1 cellular context compared by ENCODE assay signal in genomic region chr6:131657630-131658111, GRCh38.
A peak's percentile ranks its signal among the peaks of the same experiment; 100 is the strongest.
TF ChIP-seq lines count a peak whose summit lies in the region.

No MANE protein-coding gene starts in this region.

TF ChIP-seq in K562, 482 proteins besides CTCF, POLR2A, EP300 and RAD21 (continued from another document and continues in another):
- TF ChIP-seq GMEB1 (CRISPR knock-in tag; IDR thresholded peaks at IDR 0.05): no peak
- TF ChIP-seq C11orf30 (IDR thresholded peaks at IDR 0.05; ENCODE audit: low read depth): no peak
- TF ChIP-seq RBM22 (IDR thresholded peaks at IDR 0.05; ENCODE audit: low read depth, low read length, poor library complexity, severe bottlenecking): no peak
- peak in 1 of 2 experiments; percentile 53; a peak in 3 of 4 replicates for TF ChIP-seq KDM1A (IDR thresholded peaks at IDR 0.05)
- TF ChIP-seq SUPT5H (IDR thresholded peaks at IDR 0.05): no peak
- 0 out of 2 replicates have a peak, but pooled peaks have one; percentile 20 for TF ChIP-seq GABPA (tag; conservative IDR thresholded peaks at IDR 0.05; ENCODE audit: low read depth)
- no peak for TF ChIP-seq FUS (optimal IDR thresholded peaks at IDR 0.05; ENCODE audit: low read depth, low read length)
- no peak for TF ChIP-seq ZNF354B (CRISPR knock-in tag; IDR thresholded peaks at IDR 0.05)
- no peak for TF ChIP-seq ESRRB (CRISPR knock-in tag; IDR thresholded peaks at IDR 0.05; ENCODE audit: borderline replicate concordance)
- peak; percentile 77 for TF ChIP-seq SMARCA4 (IDR thresholded peaks at IDR 0.05)
- TF ChIP-seq CBFA2T2 (conservative IDR thresholded peaks at IDR 0.05): peak; percentile 60
- TF ChIP-seq RFX5 (IDR thresholded peaks at IDR 0.05; ENCODE audit: low read depth, low read length): no peak
- TF ChIP-seq NR1H2 (CRISPR knock-in tag; IDR thresholded peaks at IDR 0.05): no peak
- TF ChIP-seq ZNF311 (CRISPR knock-in tag; IDR thresholded peaks at IDR 0.05): no peak
- no peak for TF ChIP-seq TCFL5 (CRISPR knock-in tag; conservative IDR thresholded peaks at IDR 0.05)
- TF ChIP-seq THAP12 (CRISPR knock-in tag; IDR thresholded peaks at IDR 0.05): no peak
- TF ChIP-seq YBX1 (IDR thresholded peaks at IDR 0.05): no peak
- TF ChIP-seq NFE2 (IDR thresholded peaks at IDR 0.05; ENCODE audit: low read depth): no peak
- TF ChIP-seq CREB1 (IDR thresholded peaks at IDR 0.05): no peak
- TF ChIP-seq CREB1 (CRISPR knock-in tag; IDR thresholded peaks at IDR 0.05): no peak
- TF ChIP-seq TEAD1 (CRISPR knock-in tag; IDR thresholded peaks at IDR 0.05): 0 out of 4 replicates have a peak, but pooled peaks of 1 of the 2 experiments have one; percentile 31
- no peak for TF ChIP-seq BDP1 (IDR thresholded peaks at IDR 0.05; ENCODE audit: insufficient read depth, insufficient read length)
- no peak for TF ChIP-seq TEAD2 (tag; IDR thresholded peaks at IDR 0.05)
- no peak for TF ChIP-seq ZNF398 (CRISPR knock-in tag; IDR thresholded peaks at IDR 0.05)
- no peak for TF ChIP-seq ETS1 (conservative IDR thresholded peaks at IDR 0.05; ENCODE audit: control insufficient read depth, low read depth, low read length)
- TF ChIP-seq RBM14 (IDR thresholded peaks at IDR 0.05; ENCODE audit: borderline replicate concordance, insufficient read depth, low read depth, low read length): no peak
- no peak for TF ChIP-seq ZNF583 (CRISPR knock-in tag; IDR thresholded peaks at IDR 0.05)
- TF ChIP-seq ARID1B (IDR thresholded peaks at IDR 0.05): peak; percentile 83
- peak in 1 of 2 experiments; percentile 28; a peak in 1 of 4 replicates for TF ChIP-seq TRIM24 (IDR thresholded peaks at IDR 0.05)
- no peak for TF ChIP-seq ZC3H8 (IDR thresholded peaks at IDR 0.05)
- TF ChIP-seq MYNN (IDR thresholded peaks at IDR 0.05): peak; percentile 47; the same call in 1 of the 2 replicates
- TF ChIP-seq MYNN (CRISPR knock-in tag; IDR thresholded peaks at IDR 0.05): no peak
- no peak for TF ChIP-seq WHSC1 (IDR thresholded peaks at IDR 0.05; ENCODE audit: low read length)
- TF ChIP-seq NCOA1 (IDR thresholded peaks at IDR 0.05; ENCODE audit: low read depth): no peak
- TF ChIP-seq CEBPB (tag; IDR thresholded peaks at IDR 0.05): no peak
- no peak for TF ChIP-seq HNRNPK (IDR thresholded peaks at IDR 0.05; ENCODE audit: low read depth, low read length, poor library complexity, severe bottlenecking)
- no peak for TF ChIP-seq ZBTB17 (CRISPR knock-in tag; IDR thresholded peaks at IDR 0.05)
- no peak for TF ChIP-seq TARDBP (IDR thresholded peaks at IDR 0.05)
- peak; percentile 81 for TF ChIP-seq DPF2 (IDR thresholded peaks at IDR 0.05)
- no peak for TF ChIP-seq POLR2AphosphoS5 (IDR thresholded peaks at IDR 0.05; ENCODE audit: control insufficient read depth, insufficient read depth, low read depth, low read length)
- no peak for TF ChIP-seq HCFC1 (IDR thresholded peaks at IDR 0.05; ENCODE audit: low read depth, low read length)
- no peak for TF ChIP-seq RNF219 (CRISPR knock-in tag; IDR thresholded peaks at IDR 0.05)
- 0 out of 2 replicates have a peak, but pooled peaks have one; percentile 38 for TF ChIP-seq NBN (IDR thresholded peaks at IDR 0.05; ENCODE audit: low read depth)
- TF ChIP-seq CHD4 (IDR thresholded peaks at IDR 0.05; ENCODE audit: insufficient read depth, insufficient replicate concordance, low read depth, low read length, poor library complexity, severe bottlenecking): no peak
- TF ChIP-seq ZBTB1 (CRISPR knock-in tag; IDR thresholded peaks at IDR 0.05; ENCODE audit: borderline replicate concordance, low read depth): no peak
- TF ChIP-seq JUND (IDR thresholded peaks at IDR 0.05; ENCODE audit: borderline replicate concordance, low read depth, low read length): peak; percentile 80; the same call in 1 of the 2 replicates
- TF ChIP-seq JUND (tag; IDR thresholded peaks at IDR 0.05; ENCODE audit: borderline replicate concordance, low read depth, low read length): peak; percentile 82; the same call in 2 of the 3 replicates
- TF ChIP-seq ZNF444 (CRISPR knock-in tag; IDR thresholded peaks at IDR 0.05): no peak
- TF ChIP-seq ATF3 (IDR thresholded peaks at IDR 0.05): peak; percentile 84
- TF ChIP-seq ATF3 (CRISPR knock-in tag; conservative IDR thresholded peaks at IDR 0.05): no peak
- TF ChIP-seq RBBP5 (IDR thresholded peaks at IDR 0.05; ENCODE audit: borderline replicate concordance, insufficient read depth, low read length, poor library complexity, severe bottlenecking): no peak
- no peak for TF ChIP-seq EHMT2 (IDR thresholded peaks at IDR 0.05)
- TF ChIP-seq ZNF717 (CRISPR knock-in tag; IDR thresholded peaks at IDR 0.05): no peak
- peak; percentile 27; the same call in 1 of the 2 replicates for TF ChIP-seq NCOR1 (IDR thresholded peaks at IDR 0.05)
- TF ChIP-seq SIN3A (IDR thresholded peaks at IDR 0.05; ENCODE audit: borderline replicate concordance in 2 of 2, control insufficient read depth in 1 of 2, low read depth in 2 of 2, low read length in 2 of 2): no peak
- no peak for TF ChIP-seq RAD51 (IDR thresholded peaks at IDR 0.05; ENCODE audit: borderline replicate concordance, low read depth)
- no peak for TF ChIP-seq KAT2B (IDR thresholded peaks at IDR 0.05; ENCODE audit: low read depth, low read length)
- no peak for TF ChIP-seq RHOXF2B (CRISPR knock-in tag; conservative IDR thresholded peaks at IDR 0.05)
- TF ChIP-seq MEIS2 (IDR thresholded peaks at IDR 0.05; ENCODE audit: partially characterized antibody): peak; percentile 10
- TF ChIP-seq KDM5B (IDR thresholded peaks at IDR 0.05; ENCODE audit: insufficient replicate concordance, low read depth, low read length): no peak
- 0 out of 2 replicates have a peak, but pooled peaks have one; percentile 32 for TF ChIP-seq THRA (IDR thresholded peaks at IDR 0.05)
- no peak for TF ChIP-seq CHD2 (IDR thresholded peaks at IDR 0.05; ENCODE audit: low read depth, low read length)
- TF ChIP-seq HBP1 (CRISPR knock-in tag; IDR thresholded peaks at IDR 0.05): no peak
